In genomic region chr2:44200011-44200410, GRCh38 we compare ENCODE assay signal across 1 cellular context.
TF ChIP-seq lines count a peak whose summit lies in the region.

No MANE protein-coding gene starts in this region.

TF ChIP-seq in GM23338, 12 proteins besides CTCF, POLR2A, EP300 and RAD21 (continued from another document):
- TF ChIP-seq ZNF462 (CRISPR knock-in tag; IDR thresholded peaks at IDR 0.05) (no peak), CREB1 (CRISPR knock-in tag; IDR thresholded peaks at IDR 0.05; ENCODE audit: low read depth) (no peak), STAT1 (IDR thresholded peaks at IDR 0.05; ENCODE audit: unreplicated experiment) (no peak), EZH2phosphoT487 (IDR thresholded peaks at IDR 0.05; ENCODE audit: unreplicated experiment) (no peak), REST (IDR thresholded peaks at IDR 0.05; ENCODE audit: unreplicated experiment) (no peak), POLR2AphosphoS5 (IDR thresholded peaks at IDR 0.05; ENCODE audit: low read depth) (no peak), NANOG (IDR thresholded peaks at IDR 0.05; ENCODE audit: borderline replicate concordance) (no peak), JUNB (IDR thresholded peaks at IDR 0.05; ENCODE audit: unreplicated experiment) (no peak), ZNF331 (CRISPR knock-in tag; IDR thresholded peaks at IDR 0.05; ENCODE audit: low read depth) (no peak), ZNF114 (CRISPR knock-in tag; IDR thresholded peaks at IDR 0.05) (no peak), ETS1 (IDR thresholded peaks at IDR 0.05) (no peak)
